13 cellular contexts compared by ENCODE assay signal in the genomic region with DNA sequence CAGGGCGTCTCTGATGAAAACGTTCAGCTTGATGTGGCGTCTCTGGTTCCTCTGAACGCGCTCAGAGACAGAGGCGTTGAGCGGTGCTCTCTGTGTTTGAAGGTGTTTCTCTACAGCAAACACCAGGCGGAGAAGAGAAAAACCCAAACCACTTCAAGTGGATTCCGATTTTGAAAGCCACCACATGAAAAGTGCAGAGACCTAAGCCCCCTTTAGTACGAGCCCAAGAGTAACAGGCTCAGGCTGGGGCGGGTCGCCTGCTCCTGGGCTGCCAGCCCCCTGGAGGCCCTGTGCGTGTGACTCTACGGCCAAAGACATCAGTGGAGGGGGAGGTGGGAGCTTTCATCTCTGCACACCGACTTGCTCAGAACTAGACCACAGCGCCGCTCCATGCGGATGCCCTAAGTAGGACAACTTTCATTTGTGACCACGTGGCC.
DNase-seq lines count a peak whose midpoint lies in the region; ATAC-seq lines count a peak whose summit lies in the region.
"Had no signal": no experiment of that assay in that cellular context is flagged by ENCODE, and none has a peak within 500 bp of the region (broad histone marks: within the 10 kb centered on the region; RNA-seq: fewer than 3 reads in every experiment).

No MANE protein-coding gene starts in this region.

- no peaks in the 10 kb centered on the region for H3K36me3 ChIP-seq in BLaER1
- H3K36me3 ChIP-seq: thoracic aorta had no signal

- peak; percentile 44 to 46 for DNase-seq in activated CD4-positive, alpha-beta T cell treated with anti-CD3 and anti-CD28 coated beads for 24 hours (ENCODE audit: low read depth in 2 of 2)
- DNase-seq in activated T-helper 9 cell treated with anti-CD3 and anti-CD28 coated beads, Interleukin-2, amount 50 U/mL, for 16 hours (ENCODE audit: low read depth): peak; percentile 61
- DNase-seq in stimulated activated CD4-positive, alpha-beta T cell treated with anti-CD3 and anti-CD28 coated beads, Interleukin-12 subunit alpha, Interleukin-12 subunit beta, amount 100 ng/mL, for 48 hours (ENCODE audit: low read depth in 2 of 3, low spot score in 1 of 3): peak in 2 of 3 donors; percentile 63 to 69
- DNase-seq in NCI-H2171 (lab: John Stamatoyannopoulos, UW) (no peak), NCI-H510A (lab: John Stamatoyannopoulos, UW) (no peak), superior temporal gyrus (ENCODE audit: extremely low spot score) (no peak)
- DNase-seq: mammary epithelial cell, NCI-H446 treated with DMSO at 0.1 percent for 48 hours, SHP77 treated with DMSO at 0.1 percent for 48 hours had no signal

- no peak for ATAC-seq in HG03439 (IDR thresholded peaks at IDR 0.05; ENCODE audit: unreplicated experiment)
- ATAC-seq: A549 had no signal

- H3K9me3 ChIP-seq in BLaER1: no peaks in the 10 kb centered on the region
- H3K9me3 ChIP-seq: A549, thoracic aorta had no signal

- H3K27me3 ChIP-seq in BLaER1: no peaks in the 10 kb centered on the region

- H3K4me3 ChIP-seq in BLaER1: no peak overlapping the region
- H3K4me3 ChIP-seq: A549, thoracic aorta had no signal

- H3K4me1 ChIP-seq in BLaER1: peaks cover 20% of the 10 kb centered on the region
- H3K4me1 ChIP-seq: A549 had no signal

- H3K27ac ChIP-seq in BLaER1: no peak overlapping the region
- H3K27ac ChIP-seq: A549, thoracic aorta had no signal

- no peaks in the 10 kb centered on the region for H4K20me1 ChIP-seq in BLaER1

- peak overlapping the region; percentile 9 for H3K4me2 ChIP-seq in BLaER1
- H3K4me2 ChIP-seq: A549 had no signal

- no peak overlapping the region for H3K9ac ChIP-seq in BLaER1

Comparison
In these comparisons a context has a peak if more than half of its experiments do, and no peak if none do; other contexts are left out.
1. DNase-seq: peak in activated CD4-positive, alpha-beta T cell treated with anti-CD3 and anti-CD28 coated beads for 24 hours (2 of 2), activated T-helper 9 cell treated with anti-CD3 and anti-CD28 coated beads, Interleukin-2, amount 50 U/mL, for 16 hours (single experiment) and stimulated activated CD4-positive, alpha-beta T cell treated with anti-CD3 and anti-CD28 coated beads, Interleukin-12 subunit alpha, Interleukin-12 subunit beta, amount 100 ng/mL, for 48 hours (2 of 3); none in NCI-H2171 (single experiment), NCI-H510A (single experiment) and superior temporal gyrus (single experiment).